In the genomic region with DNA sequence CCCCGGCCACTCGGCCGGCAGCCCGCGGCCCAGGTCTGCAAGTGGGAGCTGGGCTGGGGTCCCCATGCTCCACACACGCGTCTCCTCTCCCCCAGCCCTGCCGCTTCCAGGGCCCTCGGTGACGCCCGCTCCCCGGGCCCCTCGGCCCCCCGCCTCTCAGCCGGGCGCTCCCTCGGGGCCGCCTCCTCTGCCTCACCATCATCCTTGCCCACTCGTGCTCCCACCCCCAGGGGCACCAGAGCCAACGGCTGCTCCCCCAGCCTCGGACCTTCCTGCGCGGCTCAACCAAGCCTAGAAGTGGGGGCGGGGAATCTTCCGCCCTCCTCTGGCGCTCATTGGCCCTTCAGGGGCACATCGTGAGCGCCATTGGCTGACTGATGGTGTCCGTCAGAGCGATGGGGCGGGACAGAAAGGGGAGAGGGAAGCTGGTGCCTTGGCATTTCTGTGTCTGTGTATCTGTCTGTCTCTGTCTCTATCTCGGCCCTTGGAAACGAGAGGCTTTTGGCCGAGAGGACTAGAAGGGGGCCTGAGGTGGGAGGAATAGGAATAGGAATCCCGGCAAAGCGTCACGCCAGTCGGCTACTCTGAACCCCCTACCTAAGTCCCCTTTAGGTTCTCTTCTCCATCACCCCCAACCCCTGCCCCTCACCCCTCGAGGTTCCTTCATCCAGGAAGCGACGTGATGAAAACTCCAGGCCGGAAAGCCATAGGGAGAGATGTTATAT, we compare ENCODE assay signal across 8 cellular contexts.
A peak's percentile ranks its signal among the peaks of the same experiment; 100 is the strongest.
DNase-seq lines count a peak whose midpoint lies in the region; ATAC-seq and TF ChIP-seq lines count a peak whose summit lies in the region.

No MANE protein-coding gene starts in this region.

- no peaks in the 10 kb centered on the region for H3K9me3 Mint-ChIP-seq in chondrocyte (ENCODE audit: low read depth)

- no peak for TF ChIP-seq CTCF in chondrocyte (IDR thresholded peaks at IDR 0.05)

- peak overlapping the region; percentile 100 for H3K4me3 Mint-ChIP-seq in chondrocyte (ENCODE audit: unreplicated experiment)

- TF ChIP-seq POLR2A in GM19193 (IDR thresholded peaks at IDR 0.05; ENCODE audit: extremely low read depth, insufficient read depth, insufficient read length) = peak; percentile 71

- peaks cover 20% of the 10 kb centered on the region for H3K4me1 Mint-ChIP-seq in chondrocyte (ENCODE audit: low read depth)

- DNase-seq in Ammon's horn (ENCODE audit: low spot score) (peak; percentile 95), NCI-H460 (ENCODE audit: extremely low read depth, low read depth) (peak; percentile 90), chondrocyte (ENCODE audit: low spot score) (no peak), kidney glomerular epithelial cell (lab: John Stamatoyannopoulos, UW) (peak; percentile 78)
- peak; percentile 83 for DNase-seq in activated CD4-positive, alpha-beta T cell treated with anti-CD3 and anti-CD28 coated beads for 1 hour
- DNase-seq in stimulated activated CD4-positive, alpha-beta T cell treated with anti-CD3 and anti-CD28 coated beads, Interleukin-15, amount 100 ng/mL, for 48 hours (ENCODE audit: low read depth in 2 of 2) = peak; percentile 79 to 93

- ATAC-seq in HG03432 (IDR thresholded peaks at IDR 0.05; ENCODE audit: unreplicated experiment) = peak; percentile 95

- H3K36me3 Mint-ChIP-seq in chondrocyte (ENCODE audit: low read depth) = no peaks in the 10 kb centered on the region

- H3K27me3 Mint-ChIP-seq in chondrocyte (ENCODE audit: low read depth) = no peaks in the 10 kb centered on the region

- peak overlapping the region; percentile 96 for H3K27ac Mint-ChIP-seq in chondrocyte (ENCODE audit: unreplicated experiment)
